In genomic region chr6:34424200-34425131, GRCh38 we compare ENCODE assay signal across 1 cellular context.
TF ChIP-seq lines count a peak whose summit lies in the region.

No MANE protein-coding gene starts in this region.

TF ChIP-seq in GM23338, 12 proteins besides CTCF, POLR2A, EP300 and RAD21 (continued from another document):
- TF ChIP-seq REST (IDR thresholded peaks at IDR 0.05; ENCODE audit: unreplicated experiment) (no peak), EZH2 (IDR thresholded peaks at IDR 0.05; ENCODE audit: low read depth, unreplicated experiment) (no peak), STAT1 (IDR thresholded peaks at IDR 0.05; ENCODE audit: unreplicated experiment) (no peak), EZH2phosphoT487 (IDR thresholded peaks at IDR 0.05; ENCODE audit: unreplicated experiment) (no peak), CREB1 (CRISPR knock-in tag; IDR thresholded peaks at IDR 0.05; ENCODE audit: low read depth) (no peak), NANOG (IDR thresholded peaks at IDR 0.05; ENCODE audit: borderline replicate concordance) (no peak)
